ENCODE assay signal across 8 cellular contexts in genomic region chr11:45930031-45930794, GRCh38. TPM values are rescaled to one million over a fixed set of nuclear protein-coding genes. Genes with fewer than 3 reads are reported as not detected.
DNase-seq lines count a peak whose midpoint lies in the region; ATAC-seq and TF ChIP-seq lines count a peak whose summit lies in the region.
"Had no signal": no experiment of that assay in that cellular context is flagged by ENCODE, and none has a peak within 500 bp of the region (broad histone marks: within the 10 kb centered on the region; RNA-seq: fewer than 3 reads in every experiment).

No MANE protein-coding gene starts in this region.

- peaks cover 15% of the 10 kb centered on the region for H3K4me1 ChIP-seq in KMS-11 (ENCODE audit: low read depth, poor library complexity, severe bottlenecking)
- peaks cover 6% of the 10 kb centered on the region; the same call in 1 of the 2 replicates for H3K4me1 ChIP-seq in SJCRH30
- peaks cover 8% of the 10 kb centered on the region for H3K4me1 ChIP-seq in thymus (ENCODE audit: control insufficient read depth, insufficient read depth, low read length)

- H4K20me1 ChIP-seq in KMS-11 (ENCODE audit: insufficient read depth) = no peaks in the 10 kb centered on the region

- peak overlapping the region; percentile 55 for H3K4me2 ChIP-seq in KMS-11

- 65% methylated on average over 14 of the region's 14 CpGs for WGBS in thymus

- no peaks in the 10 kb centered on the region for H3K9me3 ChIP-seq in SJCRH30 (replicated peaks)
- no peaks in the 10 kb centered on the region for H3K9me3 ChIP-seq in thymus (ENCODE audit: control insufficient read depth)

- DNase-seq in SJCRH30 (peak; percentile 50 to 52), epithelial cell of prostate (ENCODE audit: low read depth, low spot score) (no peak), kidney glomerular epithelial cell (lab: John Stamatoyannopoulos, UW) (no peak)

- H3K27me3 ChIP-seq in KMS-11 (ENCODE audit: insufficient read depth, low read depth) (no peaks in the 10 kb centered on the region), SJCRH30 (peaks cover 4% of the 10 kb centered on the region; the same call in 1 of the 2 replicates), thymus (ENCODE audit: control insufficient read depth, insufficient read depth) (no peaks in the 10 kb centered on the region)

- H3K36me3 ChIP-seq in KMS-11 (ENCODE audit: insufficient read depth) (no peaks in the 10 kb centered on the region), SJCRH30 (no peaks in the 10 kb centered on the region), thymus (ENCODE audit: control insufficient read depth, insufficient read depth) (peaks cover 34% of the 10 kb centered on the region)

- H3K9ac ChIP-seq in KMS-11 = no peak overlapping the region; the same call in 1 of the 2 replicates

- peak; percentile 91 for ATAC-seq in GM18520 (IDR thresholded peaks at IDR 0.05; ENCODE audit: unreplicated experiment)
- peak; percentile 86 for ATAC-seq in GM21825 (IDR thresholded peaks at IDR 0.05; ENCODE audit: unreplicated experiment)

- H3K79me2 ChIP-seq in KMS-11 (ENCODE audit: insufficient read depth, low read depth) = no peaks in the 10 kb centered on the region

- no peak for TF ChIP-seq CTCF in KMS-11 (conservative IDR thresholded peaks at IDR 0.05; ENCODE audit: low read depth, low read length)

- H2AFZ ChIP-seq in KMS-11 (ENCODE audit: low read depth) = no peak overlapping the region; the same call in 1 of the 2 replicates

- H3K4me3 ChIP-seq in KMS-11 (IDR thresholded peaks at IDR 0.05; ENCODE audit: insufficient read depth, low read depth, low read length) (no peak overlapping the region), SJCRH30 (no peak overlapping the region), thymus (ENCODE audit: low read length) (no peak overlapping the region)

- H3K27ac ChIP-seq in KMS-11 (no peak overlapping the region; the same call in 1 of the 2 replicates), SJCRH30 (no peak overlapping the region), epithelial cell of prostate (peak overlapping the region; percentile 93), thymus (ENCODE audit: low read depth) (peak overlapping the region; percentile 83)

RNA-seq across cellular contexts. Expression of gene LARGE2, which starts 7.8 kb away (rescaled TPM):
- 0.06 TPM in 1 of 2 replicates, not detected in the other for total RNA-seq in SJCRH30 (2014; rRNA removed; shearing (Covaris generic))
- 12.2 TPM for polyA plus RNA-seq in thymus
- total RNA-seq: glomerular endothelial cell had no signal

RNA-seq across cellular contexts. Expression of gene PEX16, which starts 12.5 kb away (rescaled TPM):
- 10.7 and 11.0 TPM in 2 replicates for total RNA-seq in SJCRH30 (2014; rRNA removed; shearing (Covaris generic))
- 46.0 TPM for polyA plus RNA-seq in thymus

RNA-seq across cellular contexts. Expression of gene FREY1, which starts 23.1 kb away (rescaled TPM):
- total RNA-seq in SJCRH30 (2014; rRNA removed; shearing (Covaris generic)) = 1.8 and 2.1 TPM in 2 replicates
- 0.62 TPM for polyA plus RNA-seq in thymus

RNA-seq across cellular contexts. Expression of gene MAPK8IP1, which starts 44.8 kb away (rescaled TPM):
- 9.2 and 14.2 TPM in 2 replicates for total RNA-seq in SJCRH30 (2014; rRNA removed; shearing (Covaris generic))
- 2.1 TPM for polyA plus RNA-seq in thymus

Comparison
In these comparisons a context has a peak if more than half of its experiments do, and no peak if none do; other contexts are left out.
1. H3K27ac ChIP-seq: peak in epithelial cell of prostate (single experiment) and thymus (single experiment); none in KMS-11 (single experiment) and SJCRH30 (single experiment).
2. DNase-seq: peak in SJCRH30 (2 of 2); none in epithelial cell of prostate (single experiment) and kidney glomerular epithelial cell (single experiment).